Comparison of ENCODE assay signal across 8 cellular contexts in genomic region chr22:17171016-17171312, GRCh38. TPM values are rescaled to one million over a fixed set of nuclear protein-coding genes. Genes with fewer than 3 reads are reported as not detected.
DNase-seq lines count a peak whose midpoint lies in the region; ATAC-seq and TF ChIP-seq lines count a peak whose summit lies in the region.

No MANE protein-coding gene starts in this region.

- H3K27ac ChIP-seq in CD8-positive, alpha-beta T cell (ENCODE audit: low read depth, low read length), result peak overlapping the region; percentile 40

- DNase-seq in CD8-positive, alpha-beta T cell, result no peak
- DNase-seq in NCI-H2171 (lab: John Stamatoyannopoulos, UW), result peak; percentile 34
- DNase-seq in effector memory CD8-positive, alpha-beta T cell, result no peak
- DNase-seq in neural crest cell (ENCODE audit: low read depth, low spot score), result no peak
- no peak for DNase-seq in islet precursor cell
- no peak for DNase-seq in hypothalamus (lab: John Stamatoyannopoulos, UW)

- peaks cover 5% of the 10 kb centered on the region for H3K4me1 ChIP-seq in CD8-positive, alpha-beta T cell (ENCODE audit: insufficient read depth, low read length)

- intact Hi-C loops in CD8-positive, alpha-beta T cell (cut with DNase I, micrococcal nuclease), result loop anchor here (1.0 to 5.0 kb wide), 5 partner anchors 12 to 330 kb away; partner anchors contain the start of genes HDHD5 (in 2 of the 2) and ADA2 (in 1 of the 2)

- H3K4me3 Mint-ChIP-seq in CD8-positive, alpha-beta T cell, result peak overlapping the region; percentile 81
- peak overlapping the region; percentile 96 for H3K4me3 Mint-ChIP-seq in effector memory CD8-positive, alpha-beta T cell
- H3K4me3 Mint-ChIP-seq in neural crest cell, result peak overlapping the region; percentile 85

- H3K27me3 ChIP-seq in CD8-positive, alpha-beta T cell (ENCODE audit: insufficient read depth, low read length), result no peaks in the 10 kb centered on the region

- H3K9me3 ChIP-seq in CD8-positive, alpha-beta T cell (ENCODE audit: low read length), result no peaks in the 10 kb centered on the region

- H3K9me3 Mint-ChIP-seq in CD8-positive, alpha-beta T cell, result no peaks in the 10 kb centered on the region
- H3K9me3 Mint-ChIP-seq in effector memory CD8-positive, alpha-beta T cell, result no peaks in the 10 kb centered on the region
- no peaks in the 10 kb centered on the region for H3K9me3 Mint-ChIP-seq in neural crest cell

- peak; percentile 48 for ATAC-seq in CD8-positive, alpha-beta T cell
- ATAC-seq in effector memory CD8-positive, alpha-beta T cell (replicated peaks), result peak; percentile 56
- ATAC-seq in HG02571 (IDR thresholded peaks at IDR 0.05; ENCODE audit: unreplicated experiment) (no peak), GM21423 (IDR thresholded peaks at IDR 0.05; ENCODE audit: unreplicated experiment) (no peak)

- POLR2A ChIA-PET in CD8-positive, alpha-beta T cell (lab: Charles Lee), result interaction anchor here (0.6 to 2.1 kb wide), 5 partner anchors 10 to 331 kb away, joined by 4 to 11 read pairs (median 9); partner anchors contain the start of gene HDHD5

- CTCF ChIA-PET in CD8-positive, alpha-beta T cell (lab: Charles Lee), result interaction anchor here (0.5 to 5.3 kb wide), 33 partner anchors 10 to 338 kb away, joined by 3 to 114 read pairs (median 9); partner anchors contain the start of genes ADA2, HDHD5 and IL17RA

- peak overlapping the region; percentile 88 for H3K4me3 ChIP-seq in CD8-positive, alpha-beta T cell (ENCODE audit: low read depth, low read length)

- no peaks in the 10 kb centered on the region for H3K36me3 Mint-ChIP-seq in CD8-positive, alpha-beta T cell
- peaks cover 7% of the 10 kb centered on the region for H3K36me3 Mint-ChIP-seq in effector memory CD8-positive, alpha-beta T cell (ENCODE audit: insufficient read depth)
- no peaks in the 10 kb centered on the region for H3K36me3 Mint-ChIP-seq in neural crest cell (ENCODE audit: low read depth)

- H3K36me3 ChIP-seq in CD8-positive, alpha-beta T cell (ENCODE audit: insufficient read depth, low read length), result no peaks in the 10 kb centered on the region

- peak overlapping the region; percentile 67 for H3K27ac Mint-ChIP-seq in CD8-positive, alpha-beta T cell
- peak overlapping the region; percentile 85 to 91 for H3K27ac Mint-ChIP-seq in effector memory CD8-positive, alpha-beta T cell
- H3K27ac Mint-ChIP-seq in neural crest cell (ENCODE audit: unreplicated experiment), result peak overlapping the region; percentile 95

- H3K27me3 Mint-ChIP-seq in CD8-positive, alpha-beta T cell (ENCODE audit: low read depth), result no peaks in the 10 kb centered on the region
- H3K27me3 Mint-ChIP-seq in effector memory CD8-positive, alpha-beta T cell, result peaks cover 0 to 5% of the 10 kb centered on the region in 2 donors
- H3K27me3 Mint-ChIP-seq in neural crest cell (ENCODE audit: low read depth), result no peaks in the 10 kb centered on the region

- peaks cover 8% of the 10 kb centered on the region for H3K4me1 Mint-ChIP-seq in CD8-positive, alpha-beta T cell (ENCODE audit: low read depth)
- peaks cover 3 to 4% of the 10 kb centered on the region in 2 donors for H3K4me1 Mint-ChIP-seq in effector memory CD8-positive, alpha-beta T cell (ENCODE audit: low read depth in 2 of 2)
- H3K4me1 Mint-ChIP-seq in neural crest cell, result peaks cover 5% of the 10 kb centered on the region

- TF ChIP-seq CTCF in CD8-positive, alpha-beta T cell (IDR thresholded peaks at IDR 0.05), result no peak
- TF ChIP-seq CTCF in neural crest cell (conservative IDR thresholded peaks at IDR 0.05), result no peak

RNA-seq across cellular contexts. Expression of gene HDHD5, which starts 11.9 kb away (rescaled TPM):
- total RNA-seq in CD8-positive, alpha-beta T cell, result 10 to 100 TPM in 1 of 2 experiments, 1 to 10 TPM in 1; 9.2 to 11.0 TPM
- total RNA-seq in neural crest cell, result 48.2 and 50.8 TPM in 2 replicates

RNA-seq across cellular contexts. Expression of gene ADA2, which starts 48.3 kb away (rescaled TPM):
- 10 to 100 TPM; 43.4 to 44.6 TPM for total RNA-seq in CD8-positive, alpha-beta T cell
- 32.0 and 33.5 TPM in 2 replicates for total RNA-seq in neural crest cell

RNA-seq across cellular contexts. Expression of gene TMEM121B, which starts 49.8 kb away (rescaled TPM):
- under 1 TPM in 1 of 2 experiments, not detected in 1; 0.11 TPM for total RNA-seq in CD8-positive, alpha-beta T cell
- total RNA-seq in neural crest cell, result 12.2 and 12.6 TPM in 2 replicates

Comparison
In these comparisons a context has a peak if more than half of its experiments do, and no peak if none do; other contexts are left out.
1. ATAC-seq: peak in CD8-positive, alpha-beta T cell (single experiment) and effector memory CD8-positive, alpha-beta T cell (single experiment); none in HG02571 (single experiment) and GM21423 (single experiment).
2. RNA of gene TMEM121B, which starts 49.8 kb away (total RNA-seq): 12.2 to 12.6 TPM in neural crest cell; 0.11 TPM in CD8-positive, alpha-beta T cell; every median in the first group is over 10 times any median in the second.
3. Peak in every context shown above with its lines, with median percentiles within 50 percentile points of each other: H3K27ac Mint-ChIP-seq and H3K4me3 Mint-ChIP-seq.